Comparison of ENCODE assay signal across 2 cellular contexts in the genomic region with DNA sequence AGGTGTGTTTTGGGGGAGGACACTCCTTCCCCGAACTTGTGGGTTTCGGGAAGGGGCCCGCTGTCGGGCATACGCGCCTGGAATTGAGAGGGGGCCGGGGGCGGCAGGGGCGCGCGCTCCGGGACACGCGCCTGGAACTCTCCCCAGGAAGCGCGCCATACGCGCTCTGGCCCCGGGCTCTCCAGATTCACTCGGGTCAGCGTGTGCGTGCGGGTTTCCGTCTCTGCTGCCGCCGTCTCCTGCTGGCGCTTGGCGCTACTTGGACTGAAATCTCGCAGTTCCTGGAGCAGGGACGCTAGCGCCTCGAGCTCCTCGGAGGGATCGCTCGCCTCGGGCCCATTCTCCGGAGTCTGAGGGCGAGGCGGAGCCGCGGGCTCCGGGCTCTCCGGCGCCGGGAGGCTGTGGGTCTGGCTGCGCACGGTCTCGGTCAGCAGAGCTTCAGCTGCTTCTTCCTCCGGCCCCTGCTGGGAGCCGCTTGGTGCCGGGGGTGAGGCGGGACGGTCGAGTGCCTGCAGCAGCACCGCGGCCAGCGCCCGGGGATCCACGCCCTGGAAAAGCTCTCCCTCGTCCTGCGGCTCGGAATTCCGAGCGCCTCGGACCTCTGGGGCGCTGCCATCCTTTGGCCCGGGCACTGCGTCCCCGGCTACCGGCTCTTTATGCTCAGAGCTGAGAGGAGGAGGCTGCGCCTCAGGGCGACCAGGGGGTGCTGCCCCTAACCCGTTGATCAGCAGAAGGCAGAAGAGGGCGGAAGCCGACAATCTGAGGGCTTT.
A peak's percentile ranks its signal among the peaks of the same experiment; 100 is the strongest.
TF ChIP-seq lines count a peak whose summit lies in the region.

No MANE protein-coding gene starts in this region.

TF ChIP-seq in endothelial cell of umbilical vein, 7 proteins besides CTCF, POLR2A, EP300 and RAD21:
- TF ChIP-seq, protein P1, sequence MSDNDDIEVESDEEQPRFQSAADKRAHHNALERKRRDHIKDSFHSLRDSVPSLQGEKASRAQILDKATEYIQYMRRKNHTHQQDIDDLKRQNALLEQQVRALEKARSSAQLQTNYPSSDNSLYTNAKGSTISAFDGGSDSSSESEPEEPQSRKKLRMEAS (IDR thresholded peaks at IDR 0.05; ENCODE audit: insufficient read depth, insufficient read length): no peak
- TF ChIP-seq JUN (IDR thresholded peaks at IDR 0.05; ENCODE audit: borderline replicate concordance, insufficient read depth, insufficient read length, low read depth) (no peak), EZH2 (IDR thresholded peaks at IDR 0.05; ENCODE audit: borderline replicate concordance, low read depth, low read length, severe bottlenecking) (peak; percentile 94)

TF ChIP-seq in neural cell, 6 proteins besides CTCF, POLR2A, EP300 and RAD21:
- no peak for TF ChIP-seq TAF1 (IDR thresholded peaks at IDR 0.05; ENCODE audit: low read depth)
- TF ChIP-seq SMC3 (conservative IDR thresholded peaks at IDR 0.05; ENCODE audit: poor library complexity): no peak
- peak; percentile 24 for TF ChIP-seq POLR2AphosphoS5 (IDR thresholded peaks at IDR 0.05)
- TF ChIP-seq, protein P2, sequence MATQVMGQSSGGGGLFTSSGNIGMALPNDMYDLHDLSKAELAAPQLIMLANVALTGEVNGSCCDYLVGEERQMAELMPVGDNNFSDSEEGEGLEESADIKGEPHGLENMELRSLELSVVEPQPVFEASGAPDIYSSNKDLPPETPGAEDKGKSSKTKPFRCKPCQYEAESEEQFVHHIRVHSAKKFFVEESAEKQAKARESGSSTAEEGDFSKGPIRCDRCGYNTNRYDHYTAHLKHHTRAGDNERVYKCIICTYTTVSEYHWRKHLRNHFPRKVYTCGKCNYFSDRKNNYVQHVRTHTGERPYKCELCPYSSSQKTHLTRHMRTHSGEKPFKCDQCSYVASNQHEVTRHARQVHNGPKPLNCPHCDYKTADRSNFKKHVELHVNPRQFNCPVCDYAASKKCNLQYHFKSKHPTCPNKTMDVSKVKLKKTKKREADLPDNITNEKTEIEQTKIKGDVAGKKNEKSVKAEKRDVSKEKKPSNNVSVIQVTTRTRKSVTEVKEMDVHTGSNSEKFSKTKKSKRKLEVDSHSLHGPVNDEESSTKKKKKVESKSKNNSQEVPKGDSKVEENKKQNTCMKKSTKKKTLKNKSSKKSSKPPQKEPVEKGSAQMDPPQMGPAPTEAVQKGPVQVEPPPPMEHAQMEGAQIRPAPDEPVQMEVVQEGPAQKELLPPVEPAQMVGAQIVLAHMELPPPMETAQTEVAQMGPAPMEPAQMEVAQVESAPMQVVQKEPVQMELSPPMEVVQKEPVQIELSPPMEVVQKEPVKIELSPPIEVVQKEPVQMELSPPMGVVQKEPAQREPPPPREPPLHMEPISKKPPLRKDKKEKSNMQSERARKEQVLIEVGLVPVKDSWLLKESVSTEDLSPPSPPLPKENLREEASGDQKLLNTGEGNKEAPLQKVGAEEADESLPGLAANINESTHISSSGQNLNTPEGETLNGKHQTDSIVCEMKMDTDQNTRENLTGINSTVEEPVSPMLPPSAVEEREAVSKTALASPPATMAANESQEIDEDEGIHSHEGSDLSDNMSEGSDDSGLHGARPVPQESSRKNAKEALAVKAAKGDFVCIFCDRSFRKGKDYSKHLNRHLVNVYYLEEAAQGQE (IDR thresholded peaks at IDR 0.05; ENCODE audit: borderline replicate concordance): peak; percentile 33
- TF ChIP-seq MXI1 (conservative IDR thresholded peaks at IDR 0.05; ENCODE audit: poor library complexity, severe bottlenecking): peak; percentile 10
- no peak for TF ChIP-seq EZH2 (IDR thresholded peaks at IDR 0.05; ENCODE audit: borderline replicate concordance, insufficient read depth, low read length, poor library complexity, severe bottlenecking)
TF ChIP-seq in neural cell: peak in this region for 3.
